In genomic region chrX:54357414-54358377, GRCh38 we compare ENCODE assay signal across 8 cellular contexts. TPM values are rescaled to one million over a fixed set of nuclear protein-coding genes. Genes with fewer than 3 reads are reported as not detected.
A peak's percentile ranks its signal among the peaks of the same experiment; 100 is the strongest.
DNase-seq lines count a peak whose midpoint lies in the region; ATAC-seq, FAIRE-seq and TF ChIP-seq lines count a peak whose summit lies in the region.

Gene WNK3, minus strand, starts transcription at chrX:54358046.

- no peak for TF ChIP-seq RAD21 in GM12878 (IDR thresholded peaks at IDR 0.05; ENCODE audit: insufficient read depth, low read depth, low read length)

- H3K4me1 ChIP-seq in GM12878 (ENCODE audit: control insufficient read depth, insufficient read depth, low read length) (0 out of 2 replicates have a peak, but pooled peaks cover 3% of the 10 kb centered on the region), vagina (no peaks in the 10 kb centered on the region)

- H3K9me3 ChIP-seq in GM12878 (replicated peaks; ENCODE audit: control insufficient read depth, insufficient read depth, low read length) = no peaks in the 10 kb centered on the region; the same call in 2 of the 3 replicates
- H3K9me3 ChIP-seq in vagina = no peaks in the 10 kb centered on the region

- H3K4me3 ChIP-seq in GM12878 (peak within 1 kb of the TSS; percentile 50; the same call in 1 of the 2 replicates), vagina (peak within 1 kb of the TSS; percentile 40 to 52)

- peak; percentile 84 for DNase-seq in Ammon's horn (ENCODE audit: low spot score)
- DNase-seq in M059J (ENCODE audit: low read depth) = peak; percentile 88
- peak in 3 of 5 experiments; percentile 1 to 45 (median 9) for DNase-seq in T-helper 2 cell
- DNase-seq in GM12878 (ENCODE audit: low read depth, low spot score) = no peak
- peak; percentile 15 for DNase-seq in hepatic stellate cell (ENCODE audit: low spot score)
- peak; percentile 51 to 95 (median 76) for DNase-seq in posterior cingulate gyrus
- DNase-seq in vagina (ENCODE audit: extremely low spot score in 2 of 2) = no peak

- H3K9ac ChIP-seq in GM12878 (ENCODE audit: control insufficient read depth, insufficient read depth, low read length) = no peak within 1 kb of the TSS

- H3K27me3 ChIP-seq in GM12878 (replicated peaks in 1 of 2; ENCODE audit: control insufficient read depth in 2 of 2, insufficient read depth in 2 of 2, low read length in 1 of 2) (no peaks in the 10 kb centered on the region; a peak in 1 of 4 replicates), vagina (no peaks in the 10 kb centered on the region)

- H4K20me1 ChIP-seq in GM12878 (ENCODE audit: control insufficient read depth, insufficient read depth) = no peaks in the 10 kb centered on the region

- H2AFZ ChIP-seq in GM12878 (ENCODE audit: control insufficient read depth, low read depth, low read length) = peak within 1 kb of the TSS; percentile 63

- WGBS in GM12878 (ENCODE audit: insufficient coverage, insufficient replicate concordance, low lambda C conversion rate, missing lambda C conversion rate) = 38% methylated on average over 57 of the region's 88 CpGs

- no TSS peak for BruUV-seq in GM12878 (replicated peaks; lab: Mats Ljungman, UMichigan)

- SMC1A ChIA-PET in GM12878 (lab: Charles Lee; ENCODE audit: uncharacterized antibody, unreplicated experiment) = no interaction called here

- in situ Hi-C loops in GM12878 (cut with MboI) = no loop called here

- no peak for TF ChIP-seq EP300 in GM12878 (IDR thresholded peaks at IDR 0.05; ENCODE audit: borderline replicate concordance in 1 of 2, control insufficient read depth in 1 of 2, low read depth in 2 of 2, low read length in 2 of 2)

- POLR2A ChIA-PET in GM12878 (lab: Charles Lee) = no interaction called here

- H3K79me2 ChIP-seq in GM12878 (ENCODE audit: control insufficient read depth, insufficient read depth, low read length) = no peaks in the 10 kb centered on the region

- TF ChIP-seq POLR2A in GM12878 (IDR thresholded peaks at IDR 0.05; ENCODE audit: low read depth, low read length) (no peak), vagina (IDR thresholded peaks at IDR 0.05) (no peak)

- no peak for TF ChIP-seq CTCF in GM12878 (IDR thresholded peaks at IDR 0.05 in 2 of 3, conservative IDR thresholded peaks at IDR 0.05 in 1 of 3; ENCODE audit: control insufficient read depth in 2 of 3, extremely low read depth in 1 of 3, insufficient read depth in 1 of 3, low read depth in 3 of 3, low read length in 3 of 3)
- no peak for TF ChIP-seq CTCF in vagina (IDR thresholded peaks at IDR 0.05)

- H3K27ac ChIP-seq in GM12878 (ENCODE audit: control insufficient read depth, insufficient read depth) (no peak within 1 kb of the TSS), vagina (peak within 1 kb of the TSS; percentile 40)

- no peak for FAIRE-seq in GM12878 (lab: Jason Lieb, UNC)

- H3K36me3 ChIP-seq in GM12878 (ENCODE audit: control insufficient read depth in 2 of 2, insufficient read depth in 2 of 2, low read length in 1 of 2) (no peaks in the 10 kb centered on the region), vagina (no peaks in the 10 kb centered on the region)

- ATAC-seq in GM12878 (no peak), HG03135 (IDR thresholded peaks at IDR 0.05; ENCODE audit: unreplicated experiment) (no peak)

- CTCF ChIA-PET in GM12878 (lab: Yijun Ruan, JAX) = no interaction called here

- peak within 1 kb of the TSS; percentile 64 for H3K4me2 ChIP-seq in GM12878 (ENCODE audit: control insufficient read depth, insufficient read depth)

- intact Hi-C loops in GM12878 (cut with micrococcal nuclease; ENCODE audit: unreplicated experiment) (no loop called here), posterior cingulate gyrus (cut with DNase I) (loop anchor here (2.0 kb wide), 1 partner anchor 175 kb away; the partner anchor contains the start of gene FAM120C), vagina (cut with DNase I) (no loop called here)

- RAD21 ChIA-PET in GM12878 (lab: Charles Lee; ENCODE audit: unreplicated experiment) = no interaction called here

TF ChIP-seq in GM12878, 131 proteins besides CTCF, POLR2A, EP300 and RAD21:
- TF ChIP-seq CREB1 (IDR thresholded peaks at IDR 0.05; ENCODE audit: low read depth) (no peak), JUND (IDR thresholded peaks at IDR 0.05; ENCODE audit: low read depth, low read length) (no peak), POU2F2 (IDR thresholded peaks at IDR 0.05; ENCODE audit: borderline replicate concordance, low read depth, low read length) (no peak), CUX1 (IDR thresholded peaks at IDR 0.05; ENCODE audit: insufficient replicate concordance, low read depth, low read length) (no peak), SUZ12 (IDR thresholded peaks at IDR 0.05; ENCODE audit: unreplicated experiment) (no peak), SMAD1 (IDR thresholded peaks at IDR 0.05; ENCODE audit: low read depth, partially characterized antibody) (no peak), SMARCA5 (IDR thresholded peaks at IDR 0.05) (no peak), NR2C1 (IDR thresholded peaks at IDR 0.05) (no peak), USF1 (IDR thresholded peaks at IDR 0.05; ENCODE audit: borderline replicate concordance, extremely low read length, insufficient read depth, low read depth, low read length) (no peak)

RNA-seq across cellular contexts. Expression of gene WNK3, which starts in this region (rescaled TPM):
- 3.1 and 3.6 TPM in 2 replicates for total RNA-seq in M059J (2014; rRNA removed; shearing (Covaris generic))
- 0.07 and 0.08 TPM in 2 replicates for total RNA-seq in GM12878 (2013; cell fraction: nucleolus; rRNA removed)
- under 0.01 TPM in 1 of 2 replicates, not detected in the other for total RNA-seq in GM12878 (2014; rRNA removed)
- 0.04 and 0.09 TPM in 2 replicates for total RNA-seq in GM12878 (2014; rRNA removed; fragmentation: Illumina TruSeq; extraction: Trizol)
- 0.05 and 0.15 TPM in 2 replicates for total RNA-seq in GM12878 (2021)
- polyA plus RNA-seq in GM12878 (2011; ENCODE audit: low read depth) = 0.04 TPM
- 0.01 and 0.03 TPM in 2 replicates for polyA plus RNA-seq in GM12878 (2011; rRNA removed)
- polyA plus RNA-seq in GM12878 (2011; cell fraction: cytosol; rRNA removed) = 0.01 TPM in 1 of 2 replicates, not detected in the other
- polyA plus RNA-seq in GM12878 (2011; cell fraction: nucleus; rRNA removed) = 0.01 TPM in 2 replicates
- 0.01 and 0.06 TPM in 2 replicates for polyA plus RNA-seq in GM12878 (2012)
- polyA plus RNA-seq in GM12878 (2014; fragmentation: Illumina TruSeq; extraction: Trizol) = 0.02 and 0.03 TPM in 2 replicates
- under 1 TPM; 0.02 TPM for polyA plus RNA-seq in GM12878 (2014; fragmentation: Nextera tagmentation; extraction: Ambion mirVana)
- 0.03 and 0.24 TPM in 2 replicates for polyA plus RNA-seq in GM12878 (2014; rRNA removed)
- polyA plus RNA-seq in GM12878 (2016; fragmentation: Nextera tagmentation; extraction: Ambion mirVana) = under 1 TPM; 0.06 to 0.15 TPM
- 0.05 and 0.07 TPM in 2 replicates for polyA minus RNA-seq in GM12878 (2011; rRNA and poly(A)+ RNA removed)
- not detected in 2 replicates for polyA minus RNA-seq in GM12878 (2011; cell fraction: cytosol; rRNA and poly(A)+ RNA removed)
- under 0.01 and 0.10 TPM in 2 replicates for polyA minus RNA-seq in GM12878 (2011; cell fraction: nucleus; rRNA and poly(A)+ RNA removed)
- 2.0 TPM for total RNA-seq in vagina

Comparison
In these comparisons a context has a peak if more than half of its experiments do, and no peak if none do; other contexts are left out.
1. DNase-seq: peak in Ammon's horn (single experiment), M059J (single experiment), T-helper 2 cell (3 of 5), hepatic stellate cell (single experiment) and posterior cingulate gyrus (10 of 10); none in GM12878 (single experiment) and vagina (0 of 2).